ENCODE assay signal across 9 cellular contexts in the genomic region with DNA sequence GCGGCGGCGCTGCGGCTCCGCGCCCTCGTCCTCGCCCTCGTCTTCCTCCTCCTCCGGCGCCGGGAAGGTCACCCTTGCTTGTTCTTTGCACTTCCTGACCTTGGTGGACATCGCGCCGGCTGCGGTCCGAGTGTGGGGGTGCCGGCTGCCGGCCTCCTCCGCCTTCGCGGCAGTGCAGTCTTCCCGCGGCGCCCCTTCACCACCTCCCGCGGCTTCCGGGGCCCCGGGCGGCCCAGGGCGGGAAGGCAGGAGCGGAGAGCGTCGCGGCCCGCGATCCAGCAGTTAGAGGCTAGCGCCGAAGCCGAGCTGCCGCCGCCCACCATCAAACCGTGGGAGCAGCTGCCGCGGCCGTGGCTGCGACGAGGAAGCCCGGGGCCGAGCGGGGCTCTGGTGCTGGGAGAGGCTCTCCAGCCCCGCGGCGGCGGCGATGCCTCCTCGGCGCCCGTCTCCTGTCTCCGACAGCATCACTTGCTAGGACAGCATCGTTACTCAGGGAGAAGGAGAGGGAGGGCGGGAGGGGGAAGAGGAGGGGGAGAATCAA. TPM values are rescaled to one million over a fixed set of nuclear protein-coding genes. Genes with fewer than 3 reads are reported as not detected.
DNase-seq lines count a peak whose midpoint lies in the region; ATAC-seq and TF ChIP-seq lines count a peak whose summit lies in the region.
"Had no signal": no experiment of that assay in that cellular context is flagged by ENCODE, and none has a peak within 500 bp of the region (broad histone marks: within the 10 kb centered on the region; RNA-seq: fewer than 3 reads in every experiment).

Gene TRPC3 (minus strand): TSS at position 491 of the 541 bp plus-strand sequence. CDS start 380 bp downstream, at position 111.

- peaks cover 6% of the 10 kb centered on the region for H3K27me3 ChIP-seq in rectal smooth muscle tissue (ENCODE audit: control insufficient read depth, insufficient read depth, low read length)

- no peaks in the 10 kb centered on the region for H3K9me3 Mint-ChIP-seq in activated naive CD8-positive, alpha-beta T cell (ENCODE audit: low read depth)

- H4K20me1 ChIP-seq in OCI-LY7 (ENCODE audit: insufficient read depth, low read length) = no peaks in the 10 kb centered on the region

- peaks cover 13% of the 10 kb centered on the region for H3K4me1 Mint-ChIP-seq in activated naive CD8-positive, alpha-beta T cell (ENCODE audit: low read depth)

- H3K36me3 ChIP-seq in OCI-LY7 (ENCODE audit: insufficient read depth, low read length) = no peaks in the 10 kb centered on the region
- H3K36me3 ChIP-seq in rectal smooth muscle tissue (ENCODE audit: control insufficient read depth, insufficient read depth, low read length) = no peaks in the 10 kb centered on the region

- no peak for TF ChIP-seq CTCF in OCI-LY7 (conservative IDR thresholded peaks at IDR 0.05; ENCODE audit: low read length)

- peak; percentile 37 for DNase-seq in ELR (ENCODE audit: low read depth)
- peak; percentile 15 for DNase-seq in HCEC 1CT
- peak; percentile 5 for DNase-seq in OCI-LY7 (ENCODE audit: low spot score)
- DNase-seq in left cardiac atrium = peak; percentile 42
- DNase-seq in SKM-1 (lab: John Stamatoyannopoulos, UW; ENCODE audit: unreplicated experiment) = no peak
- DNase-seq in NCI-H128 (lab: John Stamatoyannopoulos, UW; ENCODE audit: unreplicated experiment) = no peak

- no peaks in the 10 kb centered on the region for H3K9me2 ChIP-seq in OCI-LY7 (ENCODE audit: insufficient read depth, low read length)

- ATAC-seq in left cardiac atrium = peak; percentile 43 to 45

- H3K4me3 ChIP-seq in OCI-LY7 (ENCODE audit: low read depth, low read length, poor library complexity, severe bottlenecking) = peak within 1 kb of the TSS; percentile 60
- peak within 1 kb of the TSS; percentile 71 for H3K4me3 ChIP-seq in rectal smooth muscle tissue (ENCODE audit: low read length)

- POLR2A ChIA-PET in OCI-LY7 (lab: Charles Lee) = no interaction called here

- H3K36me3 Mint-ChIP-seq in activated naive CD8-positive, alpha-beta T cell = no peaks in the 10 kb centered on the region

- H3K79me2 ChIP-seq in OCI-LY7 (ENCODE audit: insufficient read depth, low read depth, low read length) = no peaks in the 10 kb centered on the region

- CTCF ChIA-PET in OCI-LY7 (lab: Charles Lee; ENCODE audit: unreplicated experiment) = no interaction called here

- H3K4me1 ChIP-seq in OCI-LY7 (ENCODE audit: insufficient read depth, low read length, poor library complexity, severe bottlenecking) (peaks cover 2% of the 10 kb centered on the region), rectal smooth muscle tissue (ENCODE audit: control insufficient read depth, insufficient read depth, low read length) (no peaks in the 10 kb centered on the region)

- BruUV-seq in OCI-LY7 (replicated peaks; lab: Mats Ljungman, UMichigan) = no TSS peak

- peak within 1 kb of the TSS; percentile 94 for H3K4me3 Mint-ChIP-seq in activated naive CD8-positive, alpha-beta T cell

- H3K9me3 ChIP-seq in OCI-LY7 (ENCODE audit: low read length) = no peaks in the 10 kb centered on the region

- peak within 1 kb of the TSS; percentile 41; the same call in 1 of the 2 replicates for H2AFZ ChIP-seq in OCI-LY7 (ENCODE audit: low read length)

- no peak within 1 kb of the TSS for H3K27ac ChIP-seq in OCI-LY7 (ENCODE audit: low read depth, low read length, poor library complexity, severe bottlenecking)
- H3K27ac ChIP-seq in rectal smooth muscle tissue (ENCODE audit: low read depth, low read length) = no peak within 1 kb of the TSS
- H3K27ac ChIP-seq: VCaP had no signal

- no peak within 1 kb of the TSS for H3K27ac Mint-ChIP-seq in activated naive CD8-positive, alpha-beta T cell

- peak within 1 kb of the TSS; percentile 58 for H3K4me2 ChIP-seq in OCI-LY7 (ENCODE audit: low read length)

- no peak within 1 kb of the TSS for H3K9ac ChIP-seq in rectal smooth muscle tissue (ENCODE audit: low read length)

- peaks cover 23% of the 10 kb centered on the region for H3K27me3 Mint-ChIP-seq in activated naive CD8-positive, alpha-beta T cell

- intact Hi-C loops in OCI-LY7 (cut with micrococcal nuclease; ENCODE audit: unreplicated experiment) = no loop called here
- intact Hi-C loops in left cardiac atrium (cut with DNase I) = loop anchor here in 1 of 2 donors (5.0 kb wide), 1 partner anchor 201 kb away; the partner anchor contains the start of gene BLTP1

RNA-seq across cellular contexts. Expression of gene TRPC3, which starts in this region (rescaled TPM):
- total RNA-seq in OCI-LY7 (2014; rRNA removed; shearing (Covaris generic)) = 0.50 TPM in 1 of 2 replicates, not detected in the other
- total RNA-seq in OCI-LY7 (2022) = not detected in 2 replicates
- total RNA-seq in left cardiac atrium = under 1 TPM; 0.15 to 0.99 TPM

Comparison
In these comparisons a context has a peak if more than half of its experiments do, and no peak if none do; other contexts are left out.
1. Peak in DNase-seq, H3K4me3 ChIP-seq and H3K4me2 ChIP-seq in OCI-LY7; RNA of the gene not detected or under 1 TPM.
2. Peak in DNase-seq and ATAC-seq in left cardiac atrium; RNA of the gene not detected or under 1 TPM.
3. DNase-seq: peak in ELR (single experiment) and HCEC 1CT (single experiment); none in SKM-1 (single experiment) and NCI-H128 (single experiment).